In the genomic region with DNA sequence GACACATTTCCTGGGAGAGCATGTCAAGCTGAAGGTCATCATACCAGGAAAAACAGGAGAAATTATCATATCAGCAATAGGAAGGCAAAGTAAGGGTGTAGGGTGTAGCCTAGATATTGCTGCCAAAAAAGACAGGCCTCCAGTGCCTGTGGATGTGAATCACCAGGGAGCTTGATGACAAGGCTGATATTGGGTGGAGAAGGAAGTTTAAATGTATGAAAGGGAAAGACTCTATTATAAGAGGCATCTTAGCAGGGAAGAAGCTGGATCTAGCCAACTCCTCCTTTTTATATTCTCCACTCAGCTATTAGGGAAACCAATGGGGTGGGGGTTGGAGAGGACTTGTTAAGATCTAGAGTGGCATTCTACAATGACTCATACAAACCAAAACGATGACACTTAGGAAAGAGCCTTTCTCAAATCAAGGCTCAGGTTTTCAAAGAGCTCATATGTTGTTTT, we compare ENCODE assay signal across 12 cellular contexts. TPM values are rescaled to one million over a fixed set of nuclear protein-coding genes. Genes with fewer than 3 reads are reported as not detected.
DNase-seq lines count a peak whose midpoint lies in the region; ATAC-seq and TF ChIP-seq lines count a peak whose summit lies in the region.
"Had no signal": no experiment of that assay in that cellular context is flagged by ENCODE, and none has a peak within 500 bp of the region (broad histone marks: within the 10 kb centered on the region; RNA-seq: fewer than 3 reads in every experiment).

No MANE protein-coding gene starts in this region.

- no peaks in the 10 kb centered on the region for H3K27me3 Mint-ChIP-seq in Caco-2 (ENCODE audit: insufficient read depth, unreplicated experiment)
- no peaks in the 10 kb centered on the region for H3K27me3 Mint-ChIP-seq in activated CD4-positive, alpha-beta memory T cell treated with anti-CD3 and anti-CD28 coated beads, Interleukin-2, amount 10 ng/mL, durations not matched to agents 7 days and 5 days

- peak; percentile 87 for ATAC-seq in omental fat pad (ENCODE audit: low FRiP score)
- no peak for ATAC-seq in GM21367 (IDR thresholded peaks at IDR 0.05; ENCODE audit: unreplicated experiment)

- H3K27ac Mint-ChIP-seq in Caco-2 (ENCODE audit: unreplicated experiment): no peak overlapping the region
- H3K27ac Mint-ChIP-seq in activated CD4-positive, alpha-beta memory T cell treated with anti-CD3 and anti-CD28 coated beads, Interleukin-2, amount 10 ng/mL, durations not matched to agents 7 days and 5 days: no peak overlapping the region

- no peaks in the 10 kb centered on the region for H3K9me3 Mint-ChIP-seq in Caco-2 (ENCODE audit: unreplicated experiment)
- H3K9me3 Mint-ChIP-seq in activated CD4-positive, alpha-beta memory T cell treated with anti-CD3 and anti-CD28 coated beads, Interleukin-2, amount 10 ng/mL, durations not matched to agents 7 days and 5 days: no peaks in the 10 kb centered on the region

- no peaks in the 10 kb centered on the region for H3K36me3 Mint-ChIP-seq in Caco-2 (ENCODE audit: insufficient read depth, unreplicated experiment)
- no peaks in the 10 kb centered on the region for H3K36me3 Mint-ChIP-seq in activated CD4-positive, alpha-beta memory T cell treated with anti-CD3 and anti-CD28 coated beads, Interleukin-2, amount 10 ng/mL, durations not matched to agents 7 days and 5 days (ENCODE audit: low read depth)

- intact Hi-C loops in Caco-2 (cut with micrococcal nuclease; ENCODE audit: unreplicated experiment): no loop called here

- H3K9me3 ChIP-seq in Caco-2: no peaks in the 10 kb centered on the region

- H3K4me3 Mint-ChIP-seq in Caco-2 (ENCODE audit: unreplicated experiment): no peak overlapping the region
- no peak overlapping the region for H3K4me3 Mint-ChIP-seq in activated CD4-positive, alpha-beta memory T cell treated with anti-CD3 and anti-CD28 coated beads, Interleukin-2, amount 10 ng/mL, durations not matched to agents 7 days and 5 days

- POLR2A ChIA-PET in Caco-2 (lab: Charles Lee): no interaction called here
- POLR2A ChIA-PET in activated CD4-positive, alpha-beta memory T cell treated with anti-CD3 and anti-CD28 coated beads, Interleukin-2, amount 10 ng/mL, durations not matched to agents 7 days and 5 days (lab: Charles Lee): no interaction called here

- H3K4me1 ChIP-seq in Caco-2: no peaks in the 10 kb centered on the region

- CTCF ChIA-PET in Caco-2 (lab: Charles Lee): no interaction called here
- CTCF ChIA-PET in activated CD4-positive, alpha-beta memory T cell treated with anti-CD3 and anti-CD28 coated beads, Interleukin-2, amount 10 ng/mL, durations not matched to agents 7 days and 5 days (lab: Charles Lee): no interaction called here

- peak; percentile 58 for DNase-seq in DMS153 (lab: John Stamatoyannopoulos, UW)
- DNase-seq in DMS153 treated with DMSO at 0.1 percent for 48 hours (lab: John Stamatoyannopoulos, UW; ENCODE audit: unreplicated experiment): no peak
- peak; percentile 95 for DNase-seq in M059J (ENCODE audit: low read depth)
- peak; percentile 9 for DNase-seq in cerebellar cortex (ENCODE audit: low spot score)
- DNase-seq in omental fat pad (ENCODE audit: low spot score): no peak
- no peak for DNase-seq in Caco-2
- no peak for DNase-seq in activated CD4-positive, alpha-beta memory T cell treated with anti-CD3 and anti-CD28 coated beads, Interleukin-2, amount 10 ng/mL, durations not matched to agents 7 days and 5 days
- DNase-seq: activated CD8-positive, alpha-beta memory T cell treated with anti-CD3 and anti-CD28 coated beads for 24 hours; kidney had no signal

- H3K27me3 ChIP-seq in Caco-2 (replicated peaks; ENCODE audit: control insufficient read depth, insufficient read depth, low read length): no peaks in the 10 kb centered on the region

- H3K4me3 ChIP-seq in Caco-2 (ENCODE audit: low read depth, low read length): no peak overlapping the region
- H3K4me3 ChIP-seq: coronary artery had no signal

- BruUV-seq in Caco-2 (replicated peaks; lab: Mats Ljungman, UMichigan): no TSS peak

- TF ChIP-seq CTCF in omental fat pad (IDR thresholded peaks at IDR 0.05) (no peak), Caco-2 (IDR thresholded peaks at IDR 0.05; ENCODE audit: insufficient read depth in 1 of 2, low read depth in 1 of 2, low read length in 1 of 2, severe bottlenecking in 1 of 2, unreplicated experiment in 1 of 2) (no peak)

- H3K4me1 Mint-ChIP-seq in Caco-2 (ENCODE audit: low read depth, unreplicated experiment): no peaks in the 10 kb centered on the region
- peaks cover 1% of the 10 kb centered on the region for H3K4me1 Mint-ChIP-seq in activated CD4-positive, alpha-beta memory T cell treated with anti-CD3 and anti-CD28 coated beads, Interleukin-2, amount 10 ng/mL, durations not matched to agents 7 days and 5 days

- H3K36me3 ChIP-seq in Caco-2 (ENCODE audit: control insufficient read depth, insufficient read depth, low read length): no peaks in the 10 kb centered on the region

RNA-seq across cellular contexts. Expression of a gene that starts 13.4 kb away (rescaled TPM):
- not detected in 2 replicates for total RNA-seq in M059J (2014; rRNA removed; shearing (Covaris generic))
- total RNA-seq in omental fat pad (not detected), Caco-2 (2022) (not detected in 2 replicates)
- not detected for total RNA-seq in activated CD4-positive, alpha-beta memory T cell treated with anti-CD3 and anti-CD28 coated beads, Interleukin-2, amount 10 ng/mL, durations not matched to agents 7 days and 5 days
- total RNA-seq: kidney, subcutaneous adipose tissue had no signal

Comparison
In these comparisons a context has a peak if more than half of its experiments do, and no peak if none do; other contexts are left out.
1. DNase-seq: peak in DMS153 (single experiment), M059J (single experiment) and cerebellar cortex (single experiment); none in DMS153 treated with DMSO at 0.1 percent for 48 hours (single experiment), omental fat pad (single experiment), Caco-2 (0 of 2) and activated CD4-positive, alpha-beta memory T cell treated with anti-CD3 and anti-CD28 coated beads, Interleukin-2, amount 10 ng/mL, durations not matched to agents 7 days and 5 days (single experiment).